In the genomic region with DNA sequence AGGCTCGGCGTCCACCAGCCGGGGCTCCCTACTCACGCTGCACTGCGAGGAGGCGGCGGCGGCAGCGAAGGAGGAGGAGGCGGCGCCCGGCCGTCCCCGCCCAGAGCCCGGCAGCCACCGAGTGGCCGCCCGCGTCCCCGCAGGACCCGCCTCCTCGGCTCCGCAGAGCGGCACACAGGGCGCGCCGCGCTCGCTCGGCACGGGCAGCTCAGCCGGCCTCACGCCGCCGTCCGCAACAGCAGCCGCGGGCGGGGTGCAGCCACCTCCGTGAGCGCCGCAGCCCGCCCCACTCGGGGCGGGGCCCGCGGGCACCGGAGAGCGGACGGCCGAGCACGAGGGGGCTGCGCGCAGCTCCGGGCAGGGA, we compare ENCODE assay signal across 8 cellular contexts. TPM values are rescaled to one million over a fixed set of nuclear protein-coding genes. Genes with fewer than 3 reads are reported as not detected.
DNase-seq lines count a peak whose midpoint lies in the region; ATAC-seq and TF ChIP-seq lines count a peak whose summit lies in the region.

A gene (minus strand): TSS at position 46 of the 364 bp plus-strand sequence. CDS start 52,952 bp downstream, outside the sequence.

- H2BK15ac ChIP-seq in neuronal stem cell (ENCODE audit: low read length) = peak within 1 kb of the TSS; percentile 98

- peak within 1 kb of the TSS; percentile 81 for H3K4me2 ChIP-seq in neuronal stem cell (ENCODE audit: insufficient read depth, low read length, poor library complexity, severe bottlenecking)

- H3K36me3 ChIP-seq in KOPT-K1 (ENCODE audit: insufficient read depth, low read length) (no peaks in the 10 kb centered on the region), neuronal stem cell (replicated peaks in 1 of 2; ENCODE audit: control insufficient read depth in 2 of 2, insufficient read depth in 2 of 2, low read length in 2 of 2) (no peaks in the 10 kb centered on the region)

- H4K8ac ChIP-seq in neuronal stem cell (ENCODE audit: low read depth, low read length) = peak within 1 kb of the TSS; percentile 65

- WGBS in neuronal stem cell (ENCODE audit: extremely low coverage in 2 of 2, insufficient read length in 2 of 2, insufficient replicate concordance in 1 of 2), 2 donors = no CpG with 5 or more reads among the region's 55 CpGs

- H3K79me1 ChIP-seq in neuronal stem cell (ENCODE audit: low read depth, low read length) = peaks cover 5% of the 10 kb centered on the region

- no peak within 1 kb of the TSS for H3K4ac ChIP-seq in neuronal stem cell (ENCODE audit: low read length)

- peak; percentile 53 for ATAC-seq in GM21737 (IDR thresholded peaks at IDR 0.05; ENCODE audit: unreplicated experiment)
- ATAC-seq in foreskin keratinocyte = peak; percentile 72

- H2AK5ac ChIP-seq in neuronal stem cell (ENCODE audit: low read depth, low read length) = peak within 1 kb of the TSS; percentile 93

- H3K14ac ChIP-seq in neuronal stem cell (ENCODE audit: low read length) = peak within 1 kb of the TSS; percentile 99

- H3K18ac ChIP-seq in neuronal stem cell (ENCODE audit: low read length) = peak within 1 kb of the TSS; percentile 99

- H2BK5ac ChIP-seq in neuronal stem cell (ENCODE audit: low read length) = peak within 1 kb of the TSS; percentile 98

- peaks cover 19% of the 10 kb centered on the region for H3K4me1 ChIP-seq in foreskin keratinocyte
- H3K4me1 ChIP-seq in neuronal stem cell (ENCODE audit: control insufficient read depth in 2 of 2, insufficient read depth in 1 of 2, low read depth in 1 of 2, low read length in 2 of 2) = peaks cover 2 to 8% of the 10 kb centered on the region in 2 donors

- H2AFZ ChIP-seq in neuronal stem cell (ENCODE audit: low read length) = peak within 1 kb of the TSS; percentile 99

- H3K4me3 ChIP-seq in neuronal stem cell (ENCODE audit: low read length in 2 of 2) = peak within 1 kb of the TSS; percentile 75 to 98

- H4K91ac ChIP-seq in neuronal stem cell (ENCODE audit: low read depth, low read length, poor library complexity) = no peak within 1 kb of the TSS

- peak within 1 kb of the TSS; percentile 91 for H3K27ac ChIP-seq in KOPT-K1 (ENCODE audit: low read depth, low read length, poor library complexity, severe bottlenecking)
- H3K27ac ChIP-seq in foreskin keratinocyte = peak within 1 kb of the TSS; percentile 88
- peak within 1 kb of the TSS; percentile 100 for H3K27ac ChIP-seq in neuronal stem cell (replicated peaks; ENCODE audit: low read length)
- peak within 1 kb of the TSS; percentile 92 for H3K27ac ChIP-seq in substantia nigra (ENCODE audit: low read depth, low read length, poor library complexity, severe bottlenecking)

- H3K9ac ChIP-seq in neuronal stem cell (ENCODE audit: low read depth, low read length, poor library complexity) = peak within 1 kb of the TSS; percentile 99

- H3K9me3 ChIP-seq in KOPT-K1 (ENCODE audit: insufficient read depth, low read length, poor library complexity, severe bottlenecking) (no peaks in the 10 kb centered on the region), neuronal stem cell (replicated peaks in 1 of 2; ENCODE audit: control insufficient read depth in 2 of 2, insufficient read depth in 1 of 2, low read depth in 1 of 2, low read length in 2 of 2) (no peaks in the 10 kb centered on the region)

- DNase-seq in Daoy (ENCODE audit: low read depth) (peak; percentile 94), SHP77 treated with DMSO at 0.1 percent for 48 hours (lab: John Stamatoyannopoulos, UW) (peak; percentile 41), foreskin keratinocyte (peak; percentile 55 to 75), neuronal stem cell (ENCODE audit: low spot score) (peak; percentile 76), substantia nigra (lab: John Stamatoyannopoulos, UW) (peak in 44 of 49 donors; percentile 21 to 91 (median 79))
- peak; percentile 68 for DNase-seq in activated gamma-delta T cell treated with anti-CD3 and anti-CD28 coated beads, Interleukin-2, amount 50 U/mL, for 16 hours (ENCODE audit: low read depth)

- H3K27me3 ChIP-seq in foreskin keratinocyte (no peaks in the 10 kb centered on the region), neuronal stem cell (ENCODE audit: control insufficient read depth in 3 of 3, insufficient read depth in 3 of 3, low read depth in 1 of 3, low read length in 3 of 3) (no peaks in the 10 kb centered on the region)

- peak within 1 kb of the TSS; percentile 95 for H3K23ac ChIP-seq in neuronal stem cell (ENCODE audit: low read depth, low read length, poor library complexity)

- H2BK12ac ChIP-seq in neuronal stem cell (ENCODE audit: low read length) = peak within 1 kb of the TSS; percentile 99

- H2BK120ac ChIP-seq in neuronal stem cell (ENCODE audit: low read depth, low read length) = peak within 1 kb of the TSS; percentile 72

- peak; percentile 59 for TF ChIP-seq CTCF in foreskin keratinocyte (conservative IDR thresholded peaks at IDR 0.05)

RNA-seq across cellular contexts. Expression of the gene that starts here (rescaled TPM):
- total RNA-seq in Daoy (2014; rRNA removed; shearing (Covaris generic)) = 26.9 and 37.0 TPM in 2 replicates
- 28.0 and 32.5 TPM in 2 replicates for total RNA-seq in foreskin keratinocyte
- polyA plus RNA-seq in foreskin keratinocyte = 4.5 and 6.6 TPM in 2 replicates
- polyA plus RNA-seq in neuronal stem cell (2013, experiment 1 of 2) = 35.7 TPM
- 39.7 TPM for polyA plus RNA-seq in neuronal stem cell (2013, experiment 2 of 2)

Comparison
In these comparisons a context has a peak if more than half of its experiments do, and no peak if none do; other contexts are left out.
1. Peak in every context shown above with its lines: DNase-seq, ATAC-seq, H3K4me3 ChIP-seq and H3K27ac ChIP-seq.
2. DNase-seq: peak in every context shown above with its lines; median percentile 94 in Daoy; 79 in substantia nigra; 76 in neuronal stem cell; 68 in activated gamma-delta T cell treated with anti-CD3 and anti-CD28 coated beads, Interleukin-2, amount 50 U/mL, for 16 hours; 65 in foreskin keratinocyte; 41 in SHP77 treated with DMSO at 0.1 percent for 48 hours.